Comparison of ENCODE assay signal across 14 cellular contexts in the genomic region with DNA sequence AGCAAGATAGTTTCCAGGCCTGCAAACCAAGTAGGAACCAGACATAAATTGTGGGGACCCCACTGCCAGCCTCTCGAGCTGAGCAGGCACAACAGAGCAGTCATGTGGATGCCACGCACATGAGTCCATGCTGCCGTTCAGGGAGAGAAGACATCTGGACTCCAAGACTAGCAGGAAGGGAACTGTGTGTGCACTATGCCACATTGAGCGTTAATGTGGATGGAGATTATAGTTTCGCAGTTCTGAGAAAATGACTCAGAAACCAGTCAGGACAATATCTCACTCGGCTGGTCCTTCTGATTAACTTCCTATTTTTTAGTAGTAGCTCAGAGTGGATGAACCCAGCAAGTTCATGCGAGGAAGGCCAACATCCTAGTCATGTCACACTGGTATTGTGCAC.
DNase-seq lines count a peak whose midpoint lies in the region; ATAC-seq and TF ChIP-seq lines count a peak whose summit lies in the region.
"Had no signal": no experiment of that assay in that cellular context is flagged by ENCODE, and none has a peak within 500 bp of the region (broad histone marks: within the 10 kb centered on the region; RNA-seq: fewer than 3 reads in every experiment).

No MANE protein-coding gene starts in this region.

- H3K27me3 ChIP-seq in right atrium auricular region (no peaks in the 10 kb centered on the region), left ventricle myocardium inferior (ENCODE audit: low read depth) (no peaks in the 10 kb centered on the region), esophagus (ENCODE audit: control insufficient read depth in 1 of 2, insufficient read depth in 2 of 2, low read length in 2 of 2) (no peaks in the 10 kb centered on the region)
- H3K27me3 ChIP-seq: esophagus muscularis mucosa had no signal

- no peak overlapping the region for H3K27ac Mint-ChIP-seq in activated T-helper 1 cell treated with anti-CD3 and anti-CD28 coated beads, Interleukin-12 subunit alpha, Interleukin-12 subunit beta, Interleukin-2, Interleukin-4 antibody, amounts not matched to agents 30 ng/mL and 10 ng/mL and 1 ng/mL, durations not matched to agents 14 hours and 24 hours and 36 hours
- H3K27ac Mint-ChIP-seq: activated CD4-positive, alpha-beta memory T cell treated with anti-CD3 and anti-CD28 coated beads for 36 hours; T-helper 17 cell had no signal

- no peaks in the 10 kb centered on the region for H3K9me3 ChIP-seq in right atrium auricular region
- H3K9me3 ChIP-seq in left ventricle myocardium inferior (replicated peaks), result no peaks in the 10 kb centered on the region
- no peaks in the 10 kb centered on the region for H3K9me3 ChIP-seq in esophagus (ENCODE audit: control insufficient read depth in 2 of 2, insufficient read depth in 1 of 2, low read depth in 1 of 2, low read length in 1 of 2)
- H3K9me3 ChIP-seq: esophagus muscularis mucosa had no signal

- H3K36me3 ChIP-seq in right atrium auricular region (peaks cover 13% of the 10 kb centered on the region), left ventricle myocardium inferior (peaks cover 24% of the 10 kb centered on the region), esophagus (ENCODE audit: control insufficient read depth in 2 of 2, insufficient read depth in 2 of 2, low read length in 1 of 2) (peaks cover 0 to 2% of the 10 kb centered on the region in 2 donors)

- H3K4me3 Mint-ChIP-seq in activated T-helper 1 cell treated with anti-CD3 and anti-CD28 coated beads, Interleukin-12 subunit alpha, Interleukin-12 subunit beta, Interleukin-2, Interleukin-4 antibody, amounts not matched to agents 30 ng/mL and 10 ng/mL and 1 ng/mL, durations not matched to agents 14 hours and 24 hours and 36 hours, result no peak overlapping the region
- H3K4me3 Mint-ChIP-seq: activated CD4-positive, alpha-beta memory T cell treated with anti-CD3 and anti-CD28 coated beads for 36 hours; T-helper 17 cell had no signal

- no peak for ATAC-seq in left lobe of liver
- ATAC-seq: T-helper 17 cell had no signal

- no peak overlapping the region for H3K27ac ChIP-seq in right atrium auricular region
- H3K27ac ChIP-seq in left ventricle myocardium inferior (replicated peaks), result no peak overlapping the region
- H3K27ac ChIP-seq in esophagus (ENCODE audit: low read depth in 2 of 2, low read length in 1 of 2), result peak overlapping the region; percentile 92 to 94
- H3K27ac ChIP-seq: esophagus muscularis mucosa, parathyroid adenoma had no signal

- H3K36me3 Mint-ChIP-seq in activated T-helper 1 cell treated with anti-CD3 and anti-CD28 coated beads, Interleukin-12 subunit alpha, Interleukin-12 subunit beta, Interleukin-2, Interleukin-4 antibody, amounts not matched to agents 30 ng/mL and 10 ng/mL and 1 ng/mL, durations not matched to agents 14 hours and 24 hours and 36 hours (ENCODE audit: low read depth), result no peaks in the 10 kb centered on the region
- H3K36me3 Mint-ChIP-seq: activated CD4-positive, alpha-beta memory T cell treated with anti-CD3 and anti-CD28 coated beads for 36 hours had no signal

- H3K9me3 Mint-ChIP-seq in activated T-helper 1 cell treated with anti-CD3 and anti-CD28 coated beads, Interleukin-12 subunit alpha, Interleukin-12 subunit beta, Interleukin-2, Interleukin-4 antibody, amounts not matched to agents 30 ng/mL and 10 ng/mL and 1 ng/mL, durations not matched to agents 14 hours and 24 hours and 36 hours, result no peaks in the 10 kb centered on the region
- H3K9me3 Mint-ChIP-seq: activated CD4-positive, alpha-beta memory T cell treated with anti-CD3 and anti-CD28 coated beads for 36 hours had no signal

- H3K4me1 ChIP-seq in right atrium auricular region (no peaks in the 10 kb centered on the region), left ventricle myocardium inferior (no peaks in the 10 kb centered on the region), esophagus (ENCODE audit: control insufficient read depth in 2 of 2, insufficient read depth in 2 of 2, low read length in 1 of 2) (peaks cover 3 to 28% of the 10 kb centered on the region in 2 donors)
- H3K4me1 ChIP-seq: esophagus muscularis mucosa had no signal

- H3K4me3 ChIP-seq in right atrium auricular region (no peak overlapping the region), left ventricle myocardium inferior (no peak overlapping the region), esophagus (ENCODE audit: low read depth in 1 of 2, low read length in 2 of 2) (no peak overlapping the region)
- H3K4me3 ChIP-seq: esophagus muscularis mucosa had no signal

- 34 to 53% methylated on average over 7 of the region's 7 CpGs for WGBS in esophagus, 2 donors

- TF ChIP-seq CTCF in right atrium auricular region (IDR thresholded peaks at IDR 0.05), result no peak
- TF ChIP-seq CTCF in left ventricle myocardium inferior (IDR thresholded peaks at IDR 0.05; ENCODE audit: borderline replicate concordance), result no peak

- H3K27me3 Mint-ChIP-seq in activated T-helper 1 cell treated with anti-CD3 and anti-CD28 coated beads, Interleukin-12 subunit alpha, Interleukin-12 subunit beta, Interleukin-2, Interleukin-4 antibody, amounts not matched to agents 30 ng/mL and 10 ng/mL and 1 ng/mL, durations not matched to agents 14 hours and 24 hours and 36 hours (ENCODE audit: insufficient read depth), result no peaks in the 10 kb centered on the region
- H3K27me3 Mint-ChIP-seq: activated CD4-positive, alpha-beta memory T cell treated with anti-CD3 and anti-CD28 coated beads for 36 hours; T-helper 17 cell had no signal

- peaks cover 26% of the 10 kb centered on the region for H3K4me1 Mint-ChIP-seq in activated T-helper 1 cell treated with anti-CD3 and anti-CD28 coated beads, Interleukin-12 subunit alpha, Interleukin-12 subunit beta, Interleukin-2, Interleukin-4 antibody, amounts not matched to agents 30 ng/mL and 10 ng/mL and 1 ng/mL, durations not matched to agents 14 hours and 24 hours and 36 hours (ENCODE audit: low read depth)

- intact Hi-C loops in left ventricle myocardium inferior (cut with micrococcal nuclease), result no loop called here
- intact Hi-C loops in activated T-helper 1 cell treated with anti-CD3 and anti-CD28 coated beads, Interleukin-12 subunit alpha, Interleukin-12 subunit beta, Interleukin-2, Interleukin-4 antibody, amounts not matched to agents 30 ng/mL and 10 ng/mL and 1 ng/mL, durations not matched to agents 14 hours and 24 hours and 36 hours (cut with micrococcal nuclease), result no loop called here

- DNase-seq in right atrium auricular region (ENCODE audit: low spot score), result peak; percentile 38
- DNase-seq in left ventricle myocardium inferior, result no peak
- peak; percentile 2 for DNase-seq in RPMI7951 (ENCODE audit: low read depth)
- no peak for DNase-seq in left lobe of liver (ENCODE audit: low spot score)
- no peak for DNase-seq in A172 (ENCODE audit: low spot score)
- no peak for DNase-seq in NCI-H774 (lab: John Stamatoyannopoulos, UW)
- no peak for DNase-seq in activated T-helper 1 cell treated with anti-CD3 and anti-CD28 coated beads, Interleukin-12 subunit alpha, Interleukin-12 subunit beta, Interleukin-2, Interleukin-4 antibody, amounts not matched to agents 30 ng/mL and 10 ng/mL and 1 ng/mL, durations not matched to agents 14 hours and 24 hours and 36 hours (ENCODE audit: low spot score)
- DNase-seq: activated CD4-positive, alpha-beta memory T cell treated with anti-CD3 and anti-CD28 coated beads for 36 hours; activated naive CD4-positive, alpha-beta T cell; DMS79; T-helper 17 cell had no signal

Comparison
In these comparisons a context has a peak if more than half of its experiments do, and no peak if none do; other contexts are left out.
1. DNase-seq: peak in right atrium auricular region (single experiment) and RPMI7951 (single experiment); none in left ventricle myocardium inferior (single experiment), left lobe of liver (single experiment), A172 (single experiment), NCI-H774 (single experiment) and activated T-helper 1 cell treated with anti-CD3 and anti-CD28 coated beads, Interleukin-12 subunit alpha, Interleukin-12 subunit beta, Interleukin-2, Interleukin-4 antibody, amounts not matched to agents 30 ng/mL and 10 ng/mL and 1 ng/mL, durations not matched to agents 14 hours and 24 hours and 36 hours (single experiment).
2. H3K27ac ChIP-seq: peak in esophagus (2 of 2); none in right atrium auricular region (0 of 2) and left ventricle myocardium inferior (single experiment).